ENCODE assay signal across 16 cellular contexts in the genomic region with DNA sequence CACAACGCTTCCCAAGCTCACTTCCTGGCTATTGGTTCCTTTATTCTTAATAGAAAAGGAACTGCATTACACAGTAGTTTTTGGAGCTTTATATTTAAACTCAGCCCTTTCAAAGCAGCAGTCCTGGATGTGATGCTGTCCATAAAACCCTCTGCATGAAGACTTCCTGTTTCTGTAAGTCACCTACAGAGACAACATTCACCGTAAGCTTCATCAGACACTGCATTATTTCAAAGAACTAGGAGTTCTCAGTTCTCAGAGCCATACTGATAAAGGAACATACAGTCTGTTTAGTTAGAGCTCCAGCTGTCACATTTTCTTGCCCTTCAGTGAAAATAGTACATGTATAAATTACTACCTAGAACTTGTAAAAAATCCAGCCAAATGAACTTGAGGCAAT.
DNase-seq lines count a peak whose midpoint lies in the region; ATAC-seq, FAIRE-seq and TF ChIP-seq lines count a peak whose summit lies in the region.
"Had no signal": no experiment of that assay in that cellular context is flagged by ENCODE, and none has a peak within 500 bp of the region (broad histone marks: within the 10 kb centered on the region; RNA-seq: fewer than 3 reads in every experiment).

No MANE protein-coding gene starts in this region.

- H3K36me3 Mint-ChIP-seq in CD4-positive, CD25-positive, alpha-beta regulatory T cell, result peaks cover 11% of the 10 kb centered on the region

- no peak for TF ChIP-seq EP300 in upper lobe of left lung (IDR thresholded peaks at IDR 0.05)

- H3K4me1 Mint-ChIP-seq in CD4-positive, CD25-positive, alpha-beta regulatory T cell, result peaks cover 23 to 27% (median 24%) of the 10 kb centered on the region in 4 donors

- no peak overlapping the region for H3K14ac ChIP-seq in mesenchymal stem cell (ENCODE audit: low read length in 2 of 2)

- H3K27ac Mint-ChIP-seq in CD4-positive, CD25-positive, alpha-beta regulatory T cell, result peak overlapping the region; percentile 38 to 88 (median 84)
- H3K27ac Mint-ChIP-seq: endodermal cell, mesothelial cell of epicardium had no signal

- 86% methylated on average over 1 of the region's 2 CpGs for WGBS in mesenchymal stem cell
- 41 to 57% methylated on average over 2 of the region's 2 CpGs for WGBS in upper lobe of left lung, 2 donors

- no peak overlapping the region for H2BK120ac ChIP-seq in mesenchymal stem cell (ENCODE audit: low read depth, low read length)

- H3K9me3 ChIP-seq in CD4-positive, CD25-positive, alpha-beta regulatory T cell (ENCODE audit: control insufficient read depth in 2 of 2, low read length in 2 of 2), result no peaks in the 10 kb centered on the region
- H3K9me3 ChIP-seq in SK-N-MC (ENCODE audit: low read depth, low read length) (no peaks in the 10 kb centered on the region), mesenchymal stem cell (ENCODE audit: control insufficient read depth, low read length) (no peaks in the 10 kb centered on the region), upper lobe of left lung (no peaks in the 10 kb centered on the region)
- H3K9me3 ChIP-seq: ovary, uterus had no signal

- H3K79me1 ChIP-seq in mesenchymal stem cell (replicated peaks; ENCODE audit: low read length, poor library complexity, severe bottlenecking), result peaks cover 7% of the 10 kb centered on the region

- H3K4me1 ChIP-seq in CD4-positive, CD25-positive, alpha-beta regulatory T cell (ENCODE audit: control insufficient read depth, insufficient read depth, low read length, poor library complexity, severe bottlenecking), result peaks cover 3% of the 10 kb centered on the region
- H3K4me1 ChIP-seq in mesenchymal stem cell (ENCODE audit: control insufficient read depth, insufficient read depth, low read depth, low read length) (no peaks in the 10 kb centered on the region), upper lobe of left lung (no peaks in the 10 kb centered on the region)
- H3K4me1 ChIP-seq: uterus had no signal

- H2BK5ac ChIP-seq in mesenchymal stem cell (ENCODE audit: low read depth, low read length, poor library complexity, severe bottlenecking), result no peak overlapping the region

- H3K9ac ChIP-seq in SK-N-MC (ENCODE audit: insufficient read length) (no peak overlapping the region), mesenchymal stem cell (ENCODE audit: low read length) (no peak overlapping the region)

- H2AFZ ChIP-seq in mesenchymal stem cell (ENCODE audit: low read depth, low read length), result no peak overlapping the region
- H2AFZ ChIP-seq: PC-9 had no signal

- H3K4me2 ChIP-seq in mesenchymal stem cell (ENCODE audit: low read length, poor library complexity, severe bottlenecking), result no peak overlapping the region
- H3K4me2 ChIP-seq: PC-9 had no signal

- H3K4ac ChIP-seq in mesenchymal stem cell (ENCODE audit: low read depth in 1 of 2, low read length in 2 of 2), result no peak overlapping the region

- H3K27me3 ChIP-seq in CD4-positive, CD25-positive, alpha-beta regulatory T cell (ENCODE audit: control insufficient read depth, insufficient read depth, low read length), result no peaks in the 10 kb centered on the region
- H3K27me3 ChIP-seq in mesenchymal stem cell (ENCODE audit: control insufficient read depth in 1 of 2, insufficient read depth in 1 of 2, low read length in 2 of 2) (no peaks in the 10 kb centered on the region), upper lobe of left lung (no peaks in the 10 kb centered on the region)
- H3K27me3 ChIP-seq: ovary, uterus had no signal

- no peaks in the 10 kb centered on the region for H3K27me3 Mint-ChIP-seq in CD4-positive, CD25-positive, alpha-beta regulatory T cell

- FAIRE-seq in GM12891 (lab: Jason Lieb, UNC), result no peak
- peak; percentile 49 for FAIRE-seq in islet of Langerhans (lab: Jason Lieb, UNC)
- FAIRE-seq: small intestine had no signal

- H3K36me3 ChIP-seq in CD4-positive, CD25-positive, alpha-beta regulatory T cell (ENCODE audit: control insufficient read depth, insufficient read depth, low read length), result peaks cover 3% of the 10 kb centered on the region
- H3K36me3 ChIP-seq in SK-N-MC (ENCODE audit: insufficient read depth, low read length) (no peaks in the 10 kb centered on the region; the same call in 1 of the 2 replicates), mesenchymal stem cell (ENCODE audit: control insufficient read depth in 1 of 2, insufficient read depth in 2 of 2, low read depth in 1 of 2, low read length in 2 of 2) (peaks cover 0 to 9% of the 10 kb centered on the region in 2 experiments), upper lobe of left lung (no peaks in the 10 kb centered on the region)
- H3K36me3 ChIP-seq: ovary, uterus had no signal

- H3K9me3 Mint-ChIP-seq in CD4-positive, CD25-positive, alpha-beta regulatory T cell, result no peaks in the 10 kb centered on the region

- H3K4me3 ChIP-seq in CD4-positive, CD25-positive, alpha-beta regulatory T cell (ENCODE audit: low read depth, low read length), result no peak overlapping the region
- H3K4me3 ChIP-seq in SK-N-MC (no peak overlapping the region), mesenchymal stem cell (ENCODE audit: insufficient read depth in 1 of 2, low read depth in 1 of 2, low read length in 2 of 2) (no peak overlapping the region), upper lobe of left lung (no peak overlapping the region)
- H3K4me3 ChIP-seq: ovary, PC-9, uterus had no signal

- H3K18ac ChIP-seq in mesenchymal stem cell (ENCODE audit: low read depth in 1 of 2, low read length in 2 of 2), result no peak overlapping the region

- peak; percentile 43 to 77 for ATAC-seq in CD4-positive, CD25-positive, alpha-beta regulatory T cell (ENCODE audit: low read depth in 2 of 2)
- ATAC-seq in upper lobe of left lung (ENCODE audit: low FRiP score in 2 of 2), result no peak

- no peak overlapping the region for H4K8ac ChIP-seq in mesenchymal stem cell (ENCODE audit: low read length)

- TF ChIP-seq POLR2A in GM12891 (IDR thresholded peaks at IDR 0.05; ENCODE audit: low read depth, low read length), result no peak
- TF ChIP-seq POLR2A in upper lobe of left lung (IDR thresholded peaks at IDR 0.05), result no peak

- no peak overlapping the region for H3K4me3 Mint-ChIP-seq in CD4-positive, CD25-positive, alpha-beta regulatory T cell
- H3K4me3 Mint-ChIP-seq: endodermal cell, mesothelial cell of epicardium had no signal

- H2AK5ac ChIP-seq in mesenchymal stem cell (ENCODE audit: low read length, severe bottlenecking), result no peak overlapping the region

- H3K23ac ChIP-seq in mesenchymal stem cell (ENCODE audit: low read length in 2 of 2), result no peak overlapping the region

- TF ChIP-seq CTCF in upper lobe of left lung (IDR thresholded peaks at IDR 0.05), result no peak

- no peak overlapping the region for H3K27ac ChIP-seq in CD4-positive, CD25-positive, alpha-beta regulatory T cell (ENCODE audit: insufficient read depth, low read length, poor library complexity, severe bottlenecking)
- H3K27ac ChIP-seq in SK-N-MC (peak overlapping the region; percentile 71), mesenchymal stem cell (ENCODE audit: low read length, poor library complexity, severe bottlenecking) (no peak overlapping the region), upper lobe of left lung (no peak overlapping the region)
- H3K27ac ChIP-seq: ovary, PC-9, uterus had no signal

- no peak overlapping the region for H2BK12ac ChIP-seq in mesenchymal stem cell (ENCODE audit: low read length in 2 of 2)

- H2BK15ac ChIP-seq in mesenchymal stem cell (ENCODE audit: low read depth, poor library complexity, severe bottlenecking), result no peak overlapping the region

- peak in 2 of 3 donors; percentile 5 to 71 for DNase-seq in CD4-positive, CD25-positive, alpha-beta regulatory T cell
- no peak for DNase-seq in GM12891 (ENCODE audit: insufficient read length, low spot score)
- no peak for DNase-seq in SK-N-MC (ENCODE audit: low read depth, low spot score)
- DNase-seq in mesenchymal stem cell, result no peak
- DNase-seq in NCI-H1417 treated with DMSO at 0.1 percent for 48 hours (lab: John Stamatoyannopoulos, UW), result no peak
- DNase-seq in upper lobe of left lung, result no peak
- DNase-seq: C1 segment of cervical spinal cord, endodermal cell, foreskin fibroblast, NCI-H446, ovary, PC-9, small intestine, uterus had no signal

- H4K91ac ChIP-seq in mesenchymal stem cell (ENCODE audit: low read length), result no peak overlapping the region

TF ChIP-seq in GM12891, 5 proteins besides CTCF, POLR2A, EP300 and RAD21:
- TF ChIP-seq TAF1 (IDR thresholded peaks at IDR 0.05; ENCODE audit: low read depth, low read length), result no peak
- no peak for TF ChIP-seq POLR2AphosphoS5 (IDR thresholded peaks at IDR 0.05; ENCODE audit: low read depth, low read length)
- peak; percentile 83 for TF ChIP-seq SPI1 (IDR thresholded peaks at IDR 0.05; ENCODE audit: low read depth, low read length)
- no peak for TF ChIP-seq PAX5 (IDR thresholded peaks at IDR 0.05; ENCODE audit: insufficient read depth, low read length, severe bottlenecking)
- TF ChIP-seq POU2F2 (IDR thresholded peaks at IDR 0.05; ENCODE audit: low read depth, low read length), result no peak
TF ChIP-seq in GM12891: peak in this region for 1.

Comparison
In these comparisons a context has a peak if more than half of its experiments do, and no peak if none do; other contexts are left out.
1. ATAC-seq: peak in CD4-positive, CD25-positive, alpha-beta regulatory T cell (2 of 2); none in upper lobe of left lung (0 of 2).
2. DNase-seq: peak in CD4-positive, CD25-positive, alpha-beta regulatory T cell (2 of 3); none in GM12891 (single experiment), SK-N-MC (single experiment), mesenchymal stem cell (single experiment), NCI-H1417 treated with DMSO at 0.1 percent for 48 hours (single experiment) and upper lobe of left lung (0 of 2).